Comparison of ENCODE assay signal across 8 cellular contexts in the genomic region with DNA sequence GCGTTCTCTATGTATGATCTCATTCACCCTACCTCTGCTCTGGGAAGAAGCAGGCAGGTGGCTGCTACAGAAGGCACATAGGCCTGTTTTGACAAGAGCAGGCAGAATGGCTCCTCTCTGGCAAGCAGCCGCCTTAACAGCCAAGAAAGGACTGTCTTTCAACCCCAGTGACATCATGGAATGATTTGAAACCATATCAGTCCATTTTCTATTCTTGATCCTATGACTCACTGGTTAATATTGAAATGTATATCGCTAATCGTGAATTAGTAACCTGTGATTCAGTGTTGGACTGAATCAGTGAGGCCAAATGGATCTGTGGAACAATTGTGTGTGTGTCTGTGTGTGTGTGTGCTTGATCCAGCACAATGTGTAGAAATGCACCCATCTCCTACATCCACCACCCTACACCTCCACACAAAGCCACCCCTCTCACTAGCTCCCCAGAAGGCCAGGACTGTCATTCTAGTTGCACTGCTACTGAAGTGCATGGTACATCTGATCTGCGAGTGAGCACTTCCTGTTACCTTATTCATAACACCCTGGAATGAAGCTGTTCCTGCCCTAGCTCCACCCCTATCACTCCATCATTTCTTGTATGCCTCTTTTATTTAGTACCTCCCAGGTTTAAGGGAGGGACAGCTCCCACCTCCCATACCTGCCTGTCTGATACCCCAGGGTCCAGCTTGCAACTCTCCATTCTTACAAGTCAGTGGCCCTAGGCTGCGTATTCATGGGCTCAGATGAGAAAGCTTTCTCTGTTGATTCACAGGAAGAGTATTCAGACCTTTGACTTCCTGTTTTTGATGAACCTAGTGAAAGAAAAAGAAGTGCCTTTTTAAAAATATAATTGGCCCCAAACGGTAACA.
DNase-seq lines count a peak whose midpoint lies in the region; ATAC-seq and TF ChIP-seq lines count a peak whose summit lies in the region.

No MANE protein-coding gene starts in this region.

- H3K4me1 ChIP-seq in urinary bladder (ENCODE audit: insufficient read depth), result no peaks in the 10 kb centered on the region

- no peak overlapping the region for H3K4me3 ChIP-seq in urinary bladder (ENCODE audit: low read depth, low read length)

- intact Hi-C loops in Calu3 (cut with micrococcal nuclease; ENCODE audit: unreplicated experiment), result loop anchor here (1.0 kb wide), 1 partner anchor 196 kb away; no protein-coding TSS in a partner anchor

- peak; percentile 41 for ATAC-seq in GM21381 (IDR thresholded peaks at IDR 0.05; ENCODE audit: unreplicated experiment)

- WGBS in urinary bladder, result 74% methylated on average over 7 of the region's 7 CpGs

- peak; percentile 64 for DNase-seq in Calu3
- DNase-seq in HPDE6-E6E7 (ENCODE audit: extremely low spot score), result peak; percentile 52
- peak; percentile 72 for DNase-seq in activated CD8-positive, alpha-beta memory T cell treated with anti-CD3 and anti-CD28 coated beads, Interleukin-2, amount 50 U/mL, for 48 hours
- peak; percentile 80 for DNase-seq in iris pigment epithelial cell (ENCODE audit: low read depth)
- no peak for DNase-seq in NCI-H187 treated with DMSO at 0.1 percent for 48 hours (lab: John Stamatoyannopoulos, UW)
- DNase-seq in NCI-H1105 treated with DMSO at 0.1 percent for 48 hours (lab: John Stamatoyannopoulos, UW), result no peak

- peaks cover 25% of the 10 kb centered on the region for H3K4me1 Mint-ChIP-seq in Calu3 (ENCODE audit: low read depth, unreplicated experiment)

- CTCF ChIA-PET in Calu3 (lab: Charles Lee), result interaction anchor here (0.5 to 1.5 kb wide), 3 partner anchors 388 to 476 kb away, joined by 3 to 4 read pairs (median 3); no protein-coding TSS in a partner anchor

- no TSS peak for BruUV-seq in Calu3 (replicated peaks; lab: Mats Ljungman, UMichigan)

- H3K27ac ChIP-seq in urinary bladder (ENCODE audit: low read depth), result peak overlapping the region; percentile 12

- TF ChIP-seq CTCF in Calu3 (IDR thresholded peaks at IDR 0.05; ENCODE audit: unreplicated experiment), result no peak

- peak overlapping the region; percentile 96 for H3K27ac Mint-ChIP-seq in Calu3 (ENCODE audit: unreplicated experiment)

- peak overlapping the region; percentile 22 for H3K4me3 Mint-ChIP-seq in Calu3 (ENCODE audit: low read depth, unreplicated experiment)

- H3K27me3 Mint-ChIP-seq in Calu3 (ENCODE audit: unreplicated experiment), result no peaks in the 10 kb centered on the region

- H3K36me3 ChIP-seq in urinary bladder (ENCODE audit: insufficient read depth), result no peaks in the 10 kb centered on the region

- peaks cover 16% of the 10 kb centered on the region for H3K36me3 Mint-ChIP-seq in Calu3 (ENCODE audit: insufficient read depth, unreplicated experiment)

- peaks cover 4% of the 10 kb centered on the region for H3K9me3 Mint-ChIP-seq in Calu3 (ENCODE audit: low read depth, unreplicated experiment)

Comparison
In these comparisons a context has a peak if more than half of its experiments do, and no peak if none do; other contexts are left out.
1. DNase-seq: peak in Calu3 (single experiment), HPDE6-E6E7 (single experiment), activated CD8-positive, alpha-beta memory T cell treated with anti-CD3 and anti-CD28 coated beads, Interleukin-2, amount 50 U/mL, for 48 hours (single experiment) and iris pigment epithelial cell (single experiment); none in NCI-H187 treated with DMSO at 0.1 percent for 48 hours (single experiment) and NCI-H1105 treated with DMSO at 0.1 percent for 48 hours (single experiment).